Comparison of ENCODE assay signal across 1 cellular context in genomic region chr14:69726761-69727511, GRCh38.
TF ChIP-seq lines count a peak whose summit lies in the region.

No MANE protein-coding gene starts in this region.

TF ChIP-seq in GM23338, 12 proteins besides CTCF, POLR2A, EP300 and RAD21 (continued from another document):
- TF ChIP-seq ZNF462 (CRISPR knock-in tag; IDR thresholded peaks at IDR 0.05), result no peak
- no peak for TF ChIP-seq ZNF114 (CRISPR knock-in tag; IDR thresholded peaks at IDR 0.05)
- TF ChIP-seq REST (IDR thresholded peaks at IDR 0.05; ENCODE audit: unreplicated experiment), result no peak
- no peak for TF ChIP-seq ZNF331 (CRISPR knock-in tag; IDR thresholded peaks at IDR 0.05; ENCODE audit: low read depth)
